ENCODE assay signal across 8 cellular contexts in the genomic region with DNA sequence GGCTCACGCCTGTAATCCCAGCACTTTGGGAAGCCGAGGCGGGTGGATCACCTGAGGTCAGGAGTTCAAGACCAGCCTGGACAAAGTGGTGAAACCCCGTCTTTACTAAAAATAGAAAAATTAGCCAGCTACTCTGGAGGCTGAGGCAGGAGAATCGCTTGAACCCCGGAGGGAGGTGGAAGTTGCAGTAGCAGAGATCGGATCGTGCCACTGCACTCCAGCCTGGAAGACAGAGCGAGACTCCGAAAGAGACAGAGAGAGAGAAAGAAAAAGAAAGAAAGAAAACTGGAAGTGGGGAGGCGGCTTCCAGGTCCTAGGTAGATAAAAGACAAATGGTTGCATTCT. TPM values are rescaled to one million over a fixed set of nuclear protein-coding genes. Genes with fewer than 3 reads are reported as not detected.
A peak's percentile ranks its signal among the peaks of the same experiment; 100 is the strongest.
DNase-seq lines count a peak whose midpoint lies in the region; ATAC-seq, FAIRE-seq and TF ChIP-seq lines count a peak whose summit lies in the region.
"Not testable (repeated sequence)": the region's sequence is repeated elsewhere in the genome, so short reads cannot be mapped to it uniquely, and the experiment has no call there.

No MANE protein-coding gene starts in this region.

- 73% methylated on average over 11 of the region's 11 CpGs; no CpG with 5 or more reads in 1 of the 2 experiments for WGBS in H1 (ENCODE audit: extremely low coverage in 1 of 2, insufficient coverage in 1 of 2, insufficient read length in 1 of 2, insufficient replicate concordance in 2 of 2, low coverage in 1 of 2, low lambda C conversion rate in 2 of 2, missing lambda C conversion rate in 1 of 2), 2 experiments

- H3K4me1 Mint-ChIP-seq in activated naive CD4-positive, alpha-beta T cell treated with anti-CD3 and anti-CD28 coated beads for 36 hours (ENCODE audit: low read depth) = peaks cover 29% of the 10 kb centered on the region
- peaks cover 33% of the 10 kb centered on the region for H3K4me1 Mint-ChIP-seq in neural crest cell
- H3K4me1 Mint-ChIP-seq in stimulated activated naive CD8-positive, alpha-beta T cell treated with anti-CD3 and anti-CD28 coated beads, Interleukin-15, amount 100 ng/mL, for 72 hours = peaks cover 40% of the 10 kb centered on the region

- not testable (repeated sequence) for H2BK12ac ChIP-seq in H1 (ENCODE audit: low read depth, low read length)

- TF ChIP-seq EP300 in H1 (IDR thresholded peaks at IDR 0.05; ENCODE audit: borderline replicate concordance in 1 of 2, low read depth in 2 of 2, low read length in 2 of 2) = not testable (repeated sequence)

- peak overlapping the region; percentile 90 for H3K18ac ChIP-seq in H1 (ENCODE audit: extremely low read depth, low read length)

- not testable (repeated sequence) for H3K79me1 ChIP-seq in H1 (ENCODE audit: low read depth, low read length)

- peaks cover 35% of the 10 kb centered on the region for H3K4me1 ChIP-seq in HUES48 (ENCODE audit: control insufficient read depth, insufficient read depth, low read length)
- not testable (repeated sequence) for H3K4me1 ChIP-seq in H1 (replicated peaks in 1 of 4; ENCODE audit: control insufficient read depth in 3 of 4, insufficient read depth in 4 of 4, low read length in 3 of 4)
- H3K4me1 ChIP-seq in iPS-20b (ENCODE audit: insufficient read depth, low read length) = peaks cover 15% of the 10 kb centered on the region; the same call in 1 of the 2 replicates

- DNase-seq in BJ (ENCODE audit: low read depth); SK-N-MC (ENCODE audit: low read depth, low spot score); activated naive CD4-positive, alpha-beta T cell treated with anti-CD3 and anti-CD28 coated beads for 36 hours; neural crest cell (ENCODE audit: low read depth, low spot score); stimulated activated naive CD8-positive, alpha-beta T cell treated with anti-CD3 and anti-CD28 coated beads, Interleukin-15, amount 100 ng/mL, for 72 hours: not testable (repeated sequence)
- peak in 1 of 2 experiments; percentile 45 for DNase-seq in H1 (ENCODE audit: low read depth in 1 of 2, low spot score in 2 of 2)

- H3K9me3 Mint-ChIP-seq in activated naive CD4-positive, alpha-beta T cell treated with anti-CD3 and anti-CD28 coated beads for 36 hours; neural crest cell; stimulated activated naive CD8-positive, alpha-beta T cell treated with anti-CD3 and anti-CD28 coated beads, Interleukin-15, amount 100 ng/mL, for 72 hours: not testable (repeated sequence)

- not testable (repeated sequence) for H3K27me3 ChIP-seq in BJ (ENCODE audit: control insufficient read depth, insufficient read depth, low read length); HUES48 (ENCODE audit: control insufficient read depth, insufficient read depth, low read length); H1 (replicated peaks in 1 of 4; ENCODE audit: control insufficient read depth in 3 of 4, extremely low read depth in 1 of 4, insufficient read depth in 3 of 4, low read length in 3 of 4); iPS-20b (ENCODE audit: insufficient read depth, low read length)

- not testable (repeated sequence) for H4K5ac ChIP-seq in H1 (ENCODE audit: insufficient read length, low read depth, low read length)

- H4K8ac ChIP-seq in H1 (ENCODE audit: extremely low read depth, insufficient read depth, low read length) = peak overlapping the region; percentile 18; the same call in 1 of the 2 replicates

- H3K27ac ChIP-seq in HUES48 (ENCODE audit: low read depth, low read length) = peak overlapping the region; percentile 95
- not testable (repeated sequence) for H3K27ac ChIP-seq in SK-N-MC; H1 (ENCODE audit: low read depth, low read length); iPS-20b (ENCODE audit: low read length)

- TF ChIP-seq RAD21 in H1 (IDR thresholded peaks at IDR 0.05 in 1 of 2, conservative IDR thresholded peaks at IDR 0.05 in 1 of 2; ENCODE audit: low read depth in 2 of 2, low read length in 2 of 2) = not testable (repeated sequence)

- not testable (repeated sequence) for ATAC-seq in stimulated activated naive CD8-positive, alpha-beta T cell treated with anti-CD3 and anti-CD28 coated beads, Interleukin-15, amount 100 ng/mL, for 72 hours

- H4K91ac ChIP-seq in H1 (replicated peaks; ENCODE audit: insufficient read length, low read length) = not testable (repeated sequence)

- not testable (repeated sequence) for H3K14ac ChIP-seq in H1 (ENCODE audit: insufficient read length)

- peaks cover 9 to 41% of the 10 kb centered on the region in 2 experiments for H3K79me2 ChIP-seq in H1 (ENCODE audit: control insufficient read depth in 1 of 2, insufficient read depth in 2 of 2, low read length in 2 of 2)

- not testable (repeated sequence) for FAIRE-seq in H1 (lab: Jason Lieb, UNC)

- intact Hi-C loops in activated naive CD4-positive, alpha-beta T cell treated with anti-CD3 and anti-CD28 coated beads for 36 hours (cut with micrococcal nuclease) = loop anchor here (2.0 to 5.0 kb wide), 11 partner anchors 14 to 1002 kb away; partner anchors contain the start of genes ERV3-1, ZNF138, ZNF680 and ZNF736

- not testable (repeated sequence) for H2BK20ac ChIP-seq in H1 (ENCODE audit: low read length)

- H3K36me3 ChIP-seq in BJ (ENCODE audit: control insufficient read depth, insufficient read depth, low read length); HUES48 (ENCODE audit: control insufficient read depth, insufficient read depth, low read length); H1 (ENCODE audit: control insufficient read depth in 2 of 4, insufficient read depth in 4 of 4, low read length in 3 of 4); iPS-20b (ENCODE audit: insufficient read depth, low read depth, low read length): not testable (repeated sequence)
- H3K36me3 ChIP-seq in SK-N-MC (ENCODE audit: insufficient read depth, low read length) = peaks cover 14% of the 10 kb centered on the region

- H3K27ac Mint-ChIP-seq in activated naive CD4-positive, alpha-beta T cell treated with anti-CD3 and anti-CD28 coated beads for 36 hours = peak overlapping the region; percentile 70
- H3K27ac Mint-ChIP-seq in neural crest cell (ENCODE audit: unreplicated experiment) = not testable (repeated sequence)
- peak overlapping the region in 1 of 2 donors; percentile 99 for H3K27ac Mint-ChIP-seq in stimulated activated naive CD8-positive, alpha-beta T cell treated with anti-CD3 and anti-CD28 coated beads, Interleukin-15, amount 100 ng/mL, for 72 hours

- TF ChIP-seq POLR2A in H1 (IDR thresholded peaks at IDR 0.05; ENCODE audit: control extremely low read depth in 1 of 2, low read depth in 2 of 2, low read length in 2 of 2) = not testable (repeated sequence)

- H3K4me2 ChIP-seq in H1 (ENCODE audit: insufficient read depth in 1 of 2, low read depth in 2 of 2, low read length in 2 of 2) = peak overlapping the region; percentile 57 to 67

- not testable (repeated sequence) for H2AK5ac ChIP-seq in H1 (ENCODE audit: low read depth, low read length)

- H3K27me3 Mint-ChIP-seq in activated naive CD4-positive, alpha-beta T cell treated with anti-CD3 and anti-CD28 coated beads for 36 hours (ENCODE audit: low read depth); stimulated activated naive CD8-positive, alpha-beta T cell treated with anti-CD3 and anti-CD28 coated beads, Interleukin-15, amount 100 ng/mL, for 72 hours: not testable (repeated sequence)
- H3K27me3 Mint-ChIP-seq in neural crest cell (ENCODE audit: low read depth) = peaks cover 11% of the 10 kb centered on the region

- not testable (repeated sequence) for H4K20me1 ChIP-seq in H1 (replicated peaks in 1 of 2; ENCODE audit: control insufficient read depth in 1 of 2, insufficient read depth in 2 of 2, low read length in 2 of 2)

- CTCF ChIA-PET in BJ (lab: Yijun Ruan, JAX) (interaction anchor here (1.3 kb wide), 1 partner anchor 49 kb away, joined by 3 read pairs; no protein-coding TSS in a partner anchor), H1 (lab: Charles Lee; ENCODE audit: partially characterized antibody) (interaction anchor here (0.6 to 1.6 kb wide), 4 partner anchors 10 to 206 kb away, joined by 3 to 6 read pairs (median 3); no protein-coding TSS in a partner anchor)
- CTCF ChIA-PET in activated naive CD4-positive, alpha-beta T cell treated with anti-CD3 and anti-CD28 coated beads for 36 hours (lab: Charles Lee) = interaction anchor here (1.1 to 2.1 kb wide), 2 partner anchors 10 to 15 kb away, joined by 3 to 7 read pairs; no protein-coding TSS in a partner anchor

- not testable (repeated sequence) for H2BK120ac ChIP-seq in H1 (replicated peaks; ENCODE audit: low read depth, low read length)

- peaks cover 11% of the 10 kb centered on the region for H3K36me3 Mint-ChIP-seq in activated naive CD4-positive, alpha-beta T cell treated with anti-CD3 and anti-CD28 coated beads for 36 hours (ENCODE audit: low read depth)
- H3K36me3 Mint-ChIP-seq in neural crest cell (ENCODE audit: low read depth) = not testable (repeated sequence)

- H2BK5ac ChIP-seq in H1 (ENCODE audit: low read depth, low read length) = not testable (repeated sequence)

- H2BK15ac ChIP-seq in H1 (ENCODE audit: low read length) = not testable (repeated sequence)

- not testable (repeated sequence) for H3K23ac ChIP-seq in H1 (ENCODE audit: insufficient read length)

- H2AFZ ChIP-seq in H1 (ENCODE audit: low read length) = peak overlapping the region; percentile 70; the same call in 1 of the 2 replicates

- H3K56ac ChIP-seq in H1 (replicated peaks; ENCODE audit: insufficient read length, low read depth, low read length) = not testable (repeated sequence)

- POLR2A ChIA-PET in BJ (lab: Charles Lee) = interaction anchor here (0.6 kb wide), 1 partner anchor 10 kb away, joined by 4 read pairs; no protein-coding TSS in a partner anchor
- POLR2A ChIA-PET in H1 (lab: Charles Lee; ENCODE audit: partially characterized antibody) = interaction anchor here (1.0 to 2.9 kb wide), 8 partner anchors 9 to 105 kb away, joined by 5 to 24 read pairs (median 6); partner anchors contain the start of gene ERV3-1

- H3K4me3 Mint-ChIP-seq in activated naive CD4-positive, alpha-beta T cell treated with anti-CD3 and anti-CD28 coated beads for 36 hours = peak overlapping the region; percentile 96
- H3K4me3 Mint-ChIP-seq in neural crest cell = peak overlapping the region; percentile 99
- H3K4me3 Mint-ChIP-seq in stimulated activated naive CD8-positive, alpha-beta T cell treated with anti-CD3 and anti-CD28 coated beads, Interleukin-15, amount 100 ng/mL, for 72 hours = peak overlapping the region; percentile 62 to 97

- not testable (repeated sequence) for H3K9ac ChIP-seq in HUES48 (ENCODE audit: low read depth, low read length); SK-N-MC (ENCODE audit: insufficient read length); H1 (replicated peaks in 1 of 4; ENCODE audit: extremely low read depth in 1 of 4, low read depth in 3 of 4, low read length in 3 of 4)
- H3K9ac ChIP-seq in iPS-20b (ENCODE audit: low read depth, low read length) = peak overlapping the region; percentile 68; the same call in 1 of the 2 replicates

- not testable (repeated sequence) for H3K9me3 ChIP-seq in HUES48 (ENCODE audit: control insufficient read depth, insufficient read depth, low read length); SK-N-MC (ENCODE audit: low read depth, low read length); H1 (ENCODE audit: insufficient read depth in 2 of 2, low read depth in 1 of 2, low read length in 1 of 2); iPS-20b (ENCODE audit: insufficient read depth, low read depth, low read length)

- H3K4me3 ChIP-seq in BJ (ENCODE audit: low read depth, low read length) (peak overlapping the region; percentile 92), HUES48 (ENCODE audit: low read depth, low read length) (peak overlapping the region; percentile 100), SK-N-MC (peak overlapping the region; percentile 97), H1 (ENCODE audit: extremely low read depth in 1 of 4, insufficient read depth in 2 of 4, low read depth in 3 of 4, low read length in 4 of 4) (peak overlapping the region in 3 of 4 experiments; percentile 84 to 96 (median 89); a peak in 3 of 8 replicates), iPS-20b (ENCODE audit: low read length) (peak overlapping the region; percentile 85)

- TF ChIP-seq CTCF in BJ (IDR thresholded peaks at IDR 0.05; ENCODE audit: insufficient read depth, low read depth, low read length); H1 (IDR thresholded peaks at IDR 0.05; ENCODE audit: control extremely low read depth in 1 of 3, insufficient read depth in 1 of 3, low read depth in 1 of 3, low read length in 3 of 3); neural crest cell (conservative IDR thresholded peaks at IDR 0.05): not testable (repeated sequence)

- H3K23me2 ChIP-seq in H1 (ENCODE audit: low read depth, low read length) = not testable (repeated sequence)

- not testable (repeated sequence) for H3K4ac ChIP-seq in H1 (replicated peaks; ENCODE audit: insufficient read length, low read depth, low read length)

RNA-seq across cellular contexts. Expression of gene ZNF273, which starts 0.6 kb away (rescaled TPM):
- polyA plus RNA-seq in BJ (2011; rRNA removed) (1.3 and 1.7 TPM in 2 replicates), H1 (2011; rRNA removed) (4.5 and 6.2 TPM in 2 replicates)
- polyA minus RNA-seq in BJ (2011; rRNA and poly(A)+ RNA removed) = 0.62 and 1.3 TPM in 2 replicates
- total RNA-seq in activated naive CD4-positive, alpha-beta T cell treated with anti-CD3 and anti-CD28 coated beads for 36 hours = 10 to 100 TPM; 10.9 to 12.3 TPM
- total RNA-seq in H1 (2021; fragmentation: NEBNext Ultra II Directional; extraction: Animal tissue kit (Norgen Biotek cat#: 25700)) = 21.2 and 23.2 TPM in 2 replicates
- polyA plus RNA-seq in H1 (2011; cell fraction: cytosol; rRNA removed) = 7.9 TPM
- 8.4 TPM for polyA plus RNA-seq in H1 (2011; cell fraction: nucleus; rRNA removed)
- polyA plus RNA-seq in H1 (2012, experiment 1 of 2) = 5.7 to 10.4 TPM (median 7.1 TPM) in 4 replicates
- polyA plus RNA-seq in H1 (2012, experiment 2 of 2) = 1.4 TPM
- polyA plus RNA-seq in H1 (2013, experiment 1 of 2) = 17.0 TPM
- polyA plus RNA-seq in H1 (2013, experiment 2 of 2) = 15.8 TPM
- 14.1 and 19.5 TPM in 2 replicates for polyA minus RNA-seq in H1 (2011; rRNA and poly(A)+ RNA removed)
- 13.4 TPM for polyA minus RNA-seq in H1 (2011; cell fraction: cytosol; rRNA and poly(A)+ RNA removed)
- 42.4 TPM for polyA minus RNA-seq in H1 (2011; cell fraction: nucleus; rRNA and poly(A)+ RNA removed)
- total RNA-seq in neural crest cell = 15.9 and 17.1 TPM in 2 replicates
